ENCODE assay signal across 21 cellular contexts in the genomic region with DNA sequence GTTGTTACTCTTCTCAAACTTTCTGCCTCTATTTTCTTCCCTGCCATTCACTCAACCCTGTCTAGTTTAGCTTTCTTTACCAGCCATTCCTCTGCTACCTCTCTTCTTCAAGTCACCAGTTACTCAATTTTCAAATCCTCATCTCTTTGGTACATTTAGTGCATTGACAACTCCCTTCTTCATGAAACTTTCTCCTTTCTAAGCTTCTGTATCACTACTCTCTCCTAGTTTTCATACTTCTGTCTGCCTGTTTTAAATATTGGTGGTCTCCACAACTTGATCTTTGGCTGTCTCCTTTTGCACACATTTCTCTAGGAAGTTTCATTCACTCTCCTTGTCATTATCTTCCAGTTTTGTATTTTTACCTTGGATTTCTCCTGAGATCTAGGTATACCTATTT. TPM values are rescaled to one million over a fixed set of nuclear protein-coding genes. Genes with fewer than 3 reads are reported as not detected.
"Had no signal": no experiment of that assay in that cellular context is flagged by ENCODE, and none has a peak within 500 bp of the region (broad histone marks: within the 10 kb centered on the region; RNA-seq: fewer than 3 reads in every experiment).

No MANE protein-coding gene starts in this region.

- H3K36me3 ChIP-seq: right atrium auricular region had no signal

- H3K27me3 ChIP-seq: esophagus muscularis mucosa, gastrocnemius medialis, heart right ventricle, left lung, right atrium auricular region, sigmoid colon, stomach had no signal

- DNase-seq: effector memory CD8-positive, alpha-beta T cell; gastrocnemius medialis; heart right ventricle; islet precursor cell; left lung; lower lobe of right lung; naive B cell; posterior cingulate gyrus; sigmoid colon; stimulated activated CD4-positive, alpha-beta T cell treated with anti-CD3 and anti-CD28 coated beads, Interleukin-2, amount 100 ng/mL, for 24 hours; stimulated activated CD4-positive, alpha-beta T cell treated with anti-CD3 and anti-CD28 coated beads, Interleukin-4, amount 100 ng/mL, for 4 hours; stimulated activated naive B cell treated with anti-CD40 and anti-IgM and Interleukin-4, amounts not matched to agents 10 μg/mL and 1 μg/mL and 100 μg/mL, for 72 hours; stomach; trophoblast cell had no signal

- H3K4me3 ChIP-seq: esophagus muscularis mucosa, gastrocnemius medialis, heart right ventricle, left lung, lower lobe of right lung, right atrium auricular region, sigmoid colon, skin epidermis, stomach had no signal

- ATAC-seq: effector memory CD8-positive, alpha-beta T cell; gastrocnemius medialis; heart right ventricle; left lung; lower lobe of right lung; stimulated activated naive B cell treated with anti-CD40 and anti-IgM and Interleukin-4, amounts not matched to agents 10 μg/mL and 1 μg/mL and 100 μg/mL, for 72 hours had no signal

- H3K9me3 ChIP-seq: esophagus muscularis mucosa, gastrocnemius medialis, heart right ventricle, left lung, lower lobe of right lung, right atrium auricular region, sigmoid colon, stomach had no signal

- H3K27ac ChIP-seq: epithelial cell of prostate, esophagus muscularis mucosa, gastrocnemius medialis, heart right ventricle, left lung, lower lobe of right lung, right atrium auricular region, sigmoid colon, skin epidermis, stomach had no signal

RNA-seq across cellular contexts. Expression of gene WIF1, which starts 54.3 kb away (rescaled TPM):
- total RNA-seq: chondrocyte, fibroblast of villous mesenchyme, gastrocnemius medialis, heart right ventricle, osteoblast, sigmoid colon had no signal
